In the genomic region with DNA sequence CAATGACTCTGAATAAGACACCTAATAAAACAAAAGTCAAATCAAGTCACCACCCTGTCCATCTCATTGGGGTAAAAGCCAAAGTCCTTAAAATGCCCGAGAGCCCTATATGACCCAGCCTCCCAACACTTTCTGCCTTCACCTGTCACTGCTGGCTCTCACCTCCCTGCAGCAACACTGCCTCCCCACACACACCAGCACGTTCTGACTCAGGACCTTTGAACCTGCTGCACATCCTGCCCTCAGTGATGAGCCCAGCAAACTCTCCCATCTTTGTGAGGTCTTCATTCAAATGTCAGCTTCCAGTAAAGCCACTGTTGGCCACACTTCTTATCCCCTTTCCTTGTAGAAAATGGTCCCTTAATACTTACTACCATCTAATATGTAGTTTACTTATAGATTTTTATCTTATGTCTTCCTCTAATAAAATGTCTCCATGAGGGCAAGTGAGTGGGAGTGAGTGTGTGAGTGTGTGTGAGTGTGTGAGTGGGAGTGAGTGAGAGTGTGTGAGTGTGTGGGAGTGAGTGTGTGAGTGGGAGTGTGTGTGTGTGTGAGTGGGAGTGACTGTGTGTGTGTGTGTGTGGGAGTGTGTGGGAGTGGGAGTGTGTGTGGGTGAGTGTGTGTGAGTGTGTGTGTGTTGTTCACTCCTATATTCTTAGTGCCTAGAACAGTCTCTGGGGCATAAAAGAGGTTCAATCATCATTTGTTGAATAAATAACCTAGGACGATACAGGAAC, we compare ENCODE assay signal across 21 cellular contexts.
"Had no signal": no experiment of that assay in that cellular context is flagged by ENCODE, and none has a peak within 500 bp of the region (broad histone marks: within the 10 kb centered on the region; RNA-seq: fewer than 3 reads in every experiment).

No MANE protein-coding gene starts in this region.

- H3K4me2 ChIP-seq: smooth muscle cell had no signal

- H3K9me3 ChIP-seq: lower lobe of right lung, sigmoid colon, testis, vagina had no signal

- H3K9me3 Mint-ChIP-seq: activated CD4-positive, alpha-beta memory T cell treated with anti-CD3 and anti-CD28 coated beads for 36 hours; naive B cell; T-cell; type B pancreatic cell had no signal

- H3K4me1 ChIP-seq: foreskin keratinocyte, lower lobe of right lung, sigmoid colon, testis had no signal

- H3K27me3 ChIP-seq: cardiac muscle cell, foreskin keratinocyte, sigmoid colon, testis, vagina had no signal

- H3K27ac Mint-ChIP-seq: activated CD4-positive, alpha-beta memory T cell treated with anti-CD3 and anti-CD28 coated beads for 36 hours; naive B cell; progenitor cell of endocrine pancreas; stimulated activated memory B cell treated with anti-CD40 and anti-IgM and Interleukin-4, amounts not matched to agents 10 μg/mL and 1 μg/mL and 100 μg/mL, for 72 hours; T-cell; type B pancreatic cell had no signal

- ATAC-seq: foreskin keratinocyte; left colon; lower lobe of right lung; stimulated activated memory B cell treated with anti-CD40 and anti-IgM and Interleukin-4, amounts not matched to agents 10 μg/mL and 1 μg/mL and 100 μg/mL, for 72 hours had no signal

- H3K36me3 ChIP-seq: cardiac muscle cell, lower lobe of right lung, sigmoid colon, vagina had no signal

- DNase-seq: activated CD4-positive, alpha-beta memory T cell treated with anti-CD3 and anti-CD28 coated beads for 36 hours; activated CD4-positive, alpha-beta T cell treated with anti-CD3 and anti-CD28 coated beads for 1 hour; activated gamma-delta T cell treated with Interleukin-2 at 50 U/mL for 16 hours; effector CD8-positive, alpha-beta T cell; foreskin keratinocyte; left colon; lower lobe of right lung; naive B cell; retina; sigmoid colon; stimulated activated CD4-positive, alpha-beta T cell treated with anti-CD3 and anti-CD28 coated beads, Interleukin-15, amount 100 ng/mL, for 24 hours; T-cell; T-helper 9 cell; testis had no signal

- FAIRE-seq: keratinocyte had no signal

- H3K36me3 Mint-ChIP-seq: activated CD4-positive, alpha-beta memory T cell treated with anti-CD3 and anti-CD28 coated beads for 36 hours; naive B cell; stimulated activated memory B cell treated with anti-CD40 and anti-IgM and Interleukin-4, amounts not matched to agents 10 μg/mL and 1 μg/mL and 100 μg/mL, for 72 hours; T-cell; type B pancreatic cell had no signal

- H3K4me3 ChIP-seq: cardiac muscle cell, lower lobe of right lung, sigmoid colon, smooth muscle cell, testis, vagina had no signal

- H3K27ac ChIP-seq: cardiac muscle cell, foreskin keratinocyte, lower lobe of right lung, sigmoid colon, testis, vagina had no signal
